ENCODE assay signal across 23 cellular contexts in genomic region chr19:17164644-17165043, GRCh38. TPM values are rescaled to one million over a fixed set of nuclear protein-coding genes. Genes with fewer than 3 reads are reported as not detected.
DNase-seq lines count a peak whose midpoint lies in the region; ATAC-seq and TF ChIP-seq lines count a peak whose summit lies in the region.
"Had no signal": no experiment of that assay in that cellular context is flagged by ENCODE, and none has a peak within 500 bp of the region (broad histone marks: within the 10 kb centered on the region; RNA-seq: fewer than 3 reads in every experiment).

No MANE protein-coding gene starts in this region.

- peaks cover 4% of the 10 kb centered on the region for H3K9me3 Mint-ChIP-seq in activated T-cell treated with anti-CD3 and anti-CD28 coated beads, Interleukin-2, amount 50 U/mL, for 24 hours
- peaks cover 0 to 2% of the 10 kb centered on the region in 2 donors for H3K9me3 Mint-ChIP-seq in activated T-cell treated with anti-CD3 and anti-CD28 coated beads, Interleukin-2, amount 50 U/mL, for 72 hours
- peaks cover 2% of the 10 kb centered on the region for H3K9me3 Mint-ChIP-seq in CD4-positive, alpha-beta T cell
- no peaks in the 10 kb centered on the region for H3K9me3 Mint-ChIP-seq in stimulated activated naive B cell treated with anti-CD40 and anti-IgM and Interleukin-4, amounts not matched to agents 10 μg/mL and 1 μg/mL and 100 μg/mL, for 72 hours
- H3K9me3 Mint-ChIP-seq: CD8-positive, alpha-beta memory T cell had no signal

- intact Hi-C loops in heart right ventricle (cut with DNase I): loop anchor here in 1 of 10 donors (5.0 kb wide), 1 partner anchor 382 kb away; no protein-coding TSS in a partner anchor
- intact Hi-C loops in left ventricle myocardium superior (cut with micrococcal nuclease): no loop called here
- intact Hi-C loops in CD4-positive, alpha-beta T cell (cut with DNase I, micrococcal nuclease): no loop called here

- TF ChIP-seq CTCF in heart right ventricle (IDR thresholded peaks at IDR 0.05): no peak
- no peak for TF ChIP-seq CTCF in CD4-positive, alpha-beta T cell (IDR thresholded peaks at IDR 0.05)

- H3K36me3 ChIP-seq in heart right ventricle: peaks cover 0 to 100% (median 63%) of the 10 kb centered on the region in 9 donors

- H3K27ac Mint-ChIP-seq in activated T-cell treated with anti-CD3 and anti-CD28 coated beads, Interleukin-2, amount 50 U/mL, for 24 hours: peak overlapping the region; percentile 24
- no peak overlapping the region for H3K27ac Mint-ChIP-seq in activated T-cell treated with anti-CD3 and anti-CD28 coated beads, Interleukin-2, amount 50 U/mL, for 72 hours
- no peak overlapping the region for H3K27ac Mint-ChIP-seq in CD4-positive, alpha-beta T cell
- H3K27ac Mint-ChIP-seq in stimulated activated naive B cell treated with anti-CD40 and anti-IgM and Interleukin-4, amounts not matched to agents 10 μg/mL and 1 μg/mL and 100 μg/mL, for 72 hours: peak overlapping the region; percentile 42
- H3K27ac Mint-ChIP-seq: B cell; CD4-positive, alpha-beta memory T cell had no signal

- no peaks in the 10 kb centered on the region for H3K27me3 ChIP-seq in heart right ventricle
- H3K27me3 ChIP-seq in CD4-positive, alpha-beta T cell (ENCODE audit: control insufficient read depth, insufficient read depth, low read length): no peaks in the 10 kb centered on the region
- H3K27me3 ChIP-seq: BLaER1 treated with 17β-estradiol and CSF1 and Interleukin-3, amounts not matched to agents 10 nM and 100 nM had no signal

- no peaks in the 10 kb centered on the region for H3K4me1 ChIP-seq in heart right ventricle
- H3K4me1 ChIP-seq: A549; BLaER1 treated with 17β-estradiol and CSF1 and Interleukin-3, amounts not matched to agents 10 nM and 100 nM had no signal

- WGBS in heart right ventricle, 2 donors: 60 to 74% methylated on average over 7 of the region's 7 CpGs

- H3K36me3 Mint-ChIP-seq in activated T-cell treated with anti-CD3 and anti-CD28 coated beads, Interleukin-2, amount 50 U/mL, for 24 hours (ENCODE audit: low read depth): peaks cover 84% of the 10 kb centered on the region
- peaks cover 22 to 30% of the 10 kb centered on the region in 2 donors for H3K36me3 Mint-ChIP-seq in activated T-cell treated with anti-CD3 and anti-CD28 coated beads, Interleukin-2, amount 50 U/mL, for 72 hours (ENCODE audit: insufficient read depth in 2 of 2)
- H3K36me3 Mint-ChIP-seq in CD4-positive, alpha-beta T cell (ENCODE audit: low read depth): peaks cover 84% of the 10 kb centered on the region
- peaks cover 53 to 65% of the 10 kb centered on the region in 2 donors for H3K36me3 Mint-ChIP-seq in stimulated activated naive B cell treated with anti-CD40 and anti-IgM and Interleukin-4, amounts not matched to agents 10 μg/mL and 1 μg/mL and 100 μg/mL, for 72 hours

- CTCF ChIA-PET in CD4-positive, alpha-beta T cell (lab: Charles Lee): interaction anchor here (2.2 kb wide), 1 partner anchor 71 kb away, joined by 4 read pairs; no protein-coding TSS in a partner anchor

- peak overlapping the region in 6 of 10 donors; percentile 7 to 51 (median 38) for H3K27ac ChIP-seq in heart right ventricle
- peak overlapping the region; percentile 13 for H3K27ac ChIP-seq in CD4-positive, alpha-beta T cell (ENCODE audit: low read depth, low read length)
- H3K27ac ChIP-seq: 22Rv1; A549; BLaER1 treated with 17β-estradiol and CSF1 and Interleukin-3, amounts not matched to agents 10 nM and 100 nM; C4-2B had no signal

- no peak overlapping the region for H3K4me3 ChIP-seq in heart right ventricle
- H3K4me3 ChIP-seq: A549; BLaER1 treated with 17β-estradiol and CSF1 and Interleukin-3, amounts not matched to agents 10 nM and 100 nM had no signal

- DNase-seq in activated T-cell treated with anti-CD3 and anti-CD28 coated beads, Interleukin-2, amount 50 U/mL, for 24 hours: no peak
- no peak for DNase-seq in activated T-cell treated with anti-CD3 and anti-CD28 coated beads, Interleukin-2, amount 50 U/mL, for 72 hours
- DNase-seq in heart right ventricle (no peak), left ventricle myocardium superior (no peak), T-helper 9 cell (no peak)
- no peak for DNase-seq in CD4-positive, alpha-beta T cell
- DNase-seq in stimulated activated naive B cell treated with anti-CD40 and anti-IgM and Interleukin-4, amounts not matched to agents 10 μg/mL and 1 μg/mL and 100 μg/mL, for 72 hours: no peak
- DNase-seq: AML-193; CD4-positive, alpha-beta memory T cell; CD8-positive, alpha-beta memory T cell; COR-L47; DMS 273 treated with DMSO at 0.1 percent for 48 hours; DMS153; DMS53; DMS79; DND-41; EL; GDM1 had no signal

- POLR2A ChIA-PET in CD4-positive, alpha-beta T cell (lab: Charles Lee): interaction anchor here (1.8 kb wide), 1 partner anchor 39 kb away, joined by 4 read pairs; no protein-coding TSS in a partner anchor

- no peak for ATAC-seq in activated T-cell treated with anti-CD3 and anti-CD28 coated beads, Interleukin-2, amount 50 U/mL, for 72 hours (replicated peaks in 1 of 2)
- ATAC-seq in heart right ventricle (peak in 6 of 8 donors; percentile 17 to 64 (median 52)), left ventricle myocardium superior (no peak)
- no peak for ATAC-seq in CD4-positive, alpha-beta T cell (ENCODE audit: poor library complexity)
- ATAC-seq in stimulated activated naive B cell treated with anti-CD40 and anti-IgM and Interleukin-4, amounts not matched to agents 10 μg/mL and 1 μg/mL and 100 μg/mL, for 72 hours (replicated peaks): no peak
- ATAC-seq: A549 had no signal

- H3K27me3 Mint-ChIP-seq in activated T-cell treated with anti-CD3 and anti-CD28 coated beads, Interleukin-2, amount 50 U/mL, for 24 hours: no peaks in the 10 kb centered on the region
- no peaks in the 10 kb centered on the region for H3K27me3 Mint-ChIP-seq in activated T-cell treated with anti-CD3 and anti-CD28 coated beads, Interleukin-2, amount 50 U/mL, for 72 hours (ENCODE audit: low read depth)
- H3K27me3 Mint-ChIP-seq in CD4-positive, alpha-beta T cell: no peaks in the 10 kb centered on the region
- no peaks in the 10 kb centered on the region for H3K27me3 Mint-ChIP-seq in stimulated activated naive B cell treated with anti-CD40 and anti-IgM and Interleukin-4, amounts not matched to agents 10 μg/mL and 1 μg/mL and 100 μg/mL, for 72 hours
- H3K27me3 Mint-ChIP-seq: B cell; CD4-positive, alpha-beta memory T cell; CD8-positive, alpha-beta memory T cell had no signal

- no peak overlapping the region for H3K4me3 Mint-ChIP-seq in activated T-cell treated with anti-CD3 and anti-CD28 coated beads, Interleukin-2, amount 50 U/mL, for 24 hours
- no peak overlapping the region for H3K4me3 Mint-ChIP-seq in activated T-cell treated with anti-CD3 and anti-CD28 coated beads, Interleukin-2, amount 50 U/mL, for 72 hours
- H3K4me3 Mint-ChIP-seq in CD4-positive, alpha-beta T cell: no peak overlapping the region
- no peak overlapping the region for H3K4me3 Mint-ChIP-seq in stimulated activated naive B cell treated with anti-CD40 and anti-IgM and Interleukin-4, amounts not matched to agents 10 μg/mL and 1 μg/mL and 100 μg/mL, for 72 hours
- H3K4me3 Mint-ChIP-seq: B cell; CD4-positive, alpha-beta memory T cell; CD8-positive, alpha-beta memory T cell had no signal

- peaks cover 0 to 8% (median 0%) of the 10 kb centered on the region in 11 donors for H3K9me3 ChIP-seq in heart right ventricle
- no peaks in the 10 kb centered on the region for H3K9me3 ChIP-seq in CD4-positive, alpha-beta T cell (ENCODE audit: control insufficient read depth, low read length)

- H3K4me1 Mint-ChIP-seq in activated T-cell treated with anti-CD3 and anti-CD28 coated beads, Interleukin-2, amount 50 U/mL, for 24 hours (ENCODE audit: low read depth): no peaks in the 10 kb centered on the region
- no peaks in the 10 kb centered on the region for H3K4me1 Mint-ChIP-seq in activated T-cell treated with anti-CD3 and anti-CD28 coated beads, Interleukin-2, amount 50 U/mL, for 72 hours (ENCODE audit: low read depth)
- no peaks in the 10 kb centered on the region for H3K4me1 Mint-ChIP-seq in CD4-positive, alpha-beta T cell (ENCODE audit: low read depth)
- peaks cover 0 to 5% of the 10 kb centered on the region in 2 donors for H3K4me1 Mint-ChIP-seq in stimulated activated naive B cell treated with anti-CD40 and anti-IgM and Interleukin-4, amounts not matched to agents 10 μg/mL and 1 μg/mL and 100 μg/mL, for 72 hours
- H3K4me1 Mint-ChIP-seq: B cell had no signal

RNA-seq across cellular contexts. Expression of gene USE1, which starts 50.5 kb away (rescaled TPM):
- 10 to 100 TPM; 27.2 to 32.8 TPM for total RNA-seq in activated T-cell treated with anti-CD3 and anti-CD28 coated beads, Interleukin-2, amount 50 U/mL, for 72 hours
- total RNA-seq in heart right ventricle: 10 to 100 TPM; 25.1 to 36.6 (median 28.3) TPM
- 10 to 100 TPM; 48.6 to 67.6 TPM for polyA plus RNA-seq in heart right ventricle
- total RNA-seq in left ventricle myocardium superior: 27.4 TPM
- 10 to 100 TPM; 23.1 to 24.3 TPM for total RNA-seq in CD4-positive, alpha-beta T cell

Comparison
In these comparisons a context has a peak if more than half of its experiments do, and no peak if none do; other contexts are left out.
1. H3K27ac Mint-ChIP-seq: peak in activated T-cell treated with anti-CD3 and anti-CD28 coated beads, Interleukin-2, amount 50 U/mL, for 24 hours (single experiment) and stimulated activated naive B cell treated with anti-CD40 and anti-IgM and Interleukin-4, amounts not matched to agents 10 μg/mL and 1 μg/mL and 100 μg/mL, for 72 hours (single experiment); none in activated T-cell treated with anti-CD3 and anti-CD28 coated beads, Interleukin-2, amount 50 U/mL, for 72 hours (single experiment) and CD4-positive, alpha-beta T cell (single experiment).
2. ATAC-seq: peak in heart right ventricle (6 of 8); none in activated T-cell treated with anti-CD3 and anti-CD28 coated beads, Interleukin-2, amount 50 U/mL, for 72 hours (0 of 2), left ventricle myocardium superior (single experiment), CD4-positive, alpha-beta T cell (single experiment) and stimulated activated naive B cell treated with anti-CD40 and anti-IgM and Interleukin-4, amounts not matched to agents 10 μg/mL and 1 μg/mL and 100 μg/mL, for 72 hours (0 of 2).